Comparison of ENCODE assay signal across 1 cellular context in the genomic region with DNA sequence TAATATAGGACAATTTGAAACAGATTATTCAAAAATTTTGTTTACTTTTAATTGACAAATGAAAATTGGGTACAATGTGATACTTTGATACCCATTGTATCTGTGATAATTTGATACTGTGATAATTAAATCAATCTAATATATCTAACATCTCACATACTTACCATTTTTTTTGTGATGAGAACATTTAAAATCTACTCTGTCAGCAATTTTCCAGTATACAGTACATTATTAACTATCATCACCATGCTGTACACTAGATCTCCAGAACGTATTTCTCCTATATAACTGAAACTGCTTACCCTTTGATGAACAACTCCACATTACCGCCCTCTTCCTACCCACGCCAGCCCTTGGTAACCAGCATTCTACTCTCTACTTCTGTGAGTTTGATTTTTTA.
A peak's percentile ranks its signal among the peaks of the same experiment; 100 is the strongest.
TF ChIP-seq lines count a peak whose summit lies in the region.

No MANE protein-coding gene starts in this region.

TF ChIP-seq in HepG2, 621 proteins besides CTCF, POLR2A, EP300 and RAD21 (continued from another document):
- TF ChIP-seq MAFF (IDR thresholded peaks at IDR 0.05; ENCODE audit: low read depth, low read length) (peak; percentile 89), HOXA9 (CRISPR knock-in tag; IDR thresholded peaks at IDR 0.05; ENCODE audit: borderline replicate concordance) (no peak), MAFK (conservative IDR thresholded peaks at IDR 0.05 in 1 of 2, IDR thresholded peaks at IDR 0.05 in 1 of 2; ENCODE audit: low read length in 2 of 2) (peak; percentile 84 to 94)
